9 cellular contexts compared by ENCODE assay signal in the genomic region with DNA sequence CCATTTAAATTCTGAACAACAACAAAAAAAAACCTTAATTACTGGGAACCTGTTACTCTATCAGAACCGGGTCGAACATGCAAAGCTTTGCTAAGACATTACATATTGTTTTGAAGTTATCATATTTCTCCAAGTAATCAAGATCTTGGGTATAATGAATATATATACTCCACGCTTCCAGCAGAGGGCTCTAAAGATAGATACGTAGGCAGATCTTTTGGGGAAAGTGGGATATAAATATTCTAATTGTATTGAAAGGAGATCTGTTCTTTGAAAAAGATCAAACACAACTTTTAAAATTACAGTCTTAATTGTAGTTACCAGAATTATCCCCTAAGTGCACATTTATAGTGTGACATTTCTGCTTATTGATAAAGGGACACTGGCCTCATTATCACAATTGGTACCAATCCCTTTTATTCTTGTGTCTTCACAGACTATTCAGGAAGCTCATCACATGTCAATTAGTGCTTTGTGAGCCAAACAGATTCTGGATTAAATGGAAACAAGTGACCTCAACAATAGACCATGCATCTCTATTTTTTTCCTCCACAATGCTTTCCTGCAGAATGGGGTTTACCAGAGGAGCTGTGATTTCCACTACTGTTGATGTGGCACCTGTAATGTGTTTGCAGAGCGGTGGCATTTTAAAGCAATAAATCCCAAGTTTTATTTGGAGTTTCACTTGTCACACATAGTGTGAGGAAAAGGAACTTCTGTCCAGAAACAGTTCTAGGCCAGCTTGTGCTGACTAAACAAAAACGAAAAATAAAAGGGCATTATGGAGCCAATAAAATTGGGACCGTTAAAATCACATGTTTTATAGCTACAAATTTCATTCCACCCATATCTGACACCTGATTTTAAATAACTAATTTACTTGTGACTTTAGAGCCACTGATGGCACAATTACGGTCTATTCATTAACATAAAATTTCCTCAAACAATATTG.
DNase-seq lines count a peak whose midpoint lies in the region; ATAC-seq and TF ChIP-seq lines count a peak whose summit lies in the region.
"Had no signal": no experiment of that assay in that cellular context is flagged by ENCODE, and none has a peak within 500 bp of the region (broad histone marks: within the 10 kb centered on the region; RNA-seq: fewer than 3 reads in every experiment).

No MANE protein-coding gene starts in this region.

- intact Hi-C loops in body of pancreas (cut with DNase I) = no loop called here

- H3K4me3 ChIP-seq in GM12875 (ENCODE audit: low read depth, low read length) (no peak overlapping the region), body of pancreas (no peak overlapping the region), lung (no peak overlapping the region)

- H3K27me3 ChIP-seq in body of pancreas (no peaks in the 10 kb centered on the region), lung (ENCODE audit: control insufficient read depth, insufficient read depth) (no peaks in the 10 kb centered on the region)

- ATAC-seq in body of pancreas (peak; percentile 58), lung (ENCODE audit: insufficient read depth, low FRiP score) (no peak), HG03342 (IDR thresholded peaks at IDR 0.05; ENCODE audit: unreplicated experiment) (no peak), HG03045 (IDR thresholded peaks at IDR 0.05; ENCODE audit: unreplicated experiment) (no peak)
- no peak for ATAC-seq in stimulated activated naive B cell treated with anti-CD40 and anti-IgM and Interleukin-4, amounts not matched to agents 10 μg/mL and 1 μg/mL and 100 μg/mL, for 72 hours (replicated peaks)

- DNase-seq in NCI-H128 (lab: John Stamatoyannopoulos, UW; ENCODE audit: unreplicated experiment) (peak; percentile 14), body of pancreas (no peak), lung (ENCODE audit: low spot score) (no peak)
- no peak for DNase-seq in stimulated activated naive B cell treated with anti-CD40 and anti-IgM and Interleukin-4, amounts not matched to agents 10 μg/mL and 1 μg/mL and 100 μg/mL, for 72 hours
- DNase-seq in stimulated activated CD4-positive, alpha-beta T cell treated with anti-CD3 and anti-CD28 coated beads, Interleukin-2, amount 100 ng/mL, for 24 hours = no peak

- no peaks in the 10 kb centered on the region for H3K9me3 ChIP-seq in body of pancreas
- no peaks in the 10 kb centered on the region for H3K9me3 ChIP-seq in lung (ENCODE audit: control insufficient read depth in 2 of 2, insufficient read depth in 1 of 2, low read length in 1 of 2)

- no peaks in the 10 kb centered on the region for H3K36me3 Mint-ChIP-seq in stimulated activated naive B cell treated with anti-CD40 and anti-IgM and Interleukin-4, amounts not matched to agents 10 μg/mL and 1 μg/mL and 100 μg/mL, for 72 hours

- no peak for TF ChIP-seq POLR2A in body of pancreas (IDR thresholded peaks at IDR 0.05)

- peaks cover 4% of the 10 kb centered on the region for H3K4me1 ChIP-seq in body of pancreas
- no peaks in the 10 kb centered on the region for H3K4me1 ChIP-seq in lung (ENCODE audit: control insufficient read depth in 2 of 2, insufficient read depth in 2 of 2, low read length in 2 of 2)

- H3K36me3 ChIP-seq in body of pancreas (replicated peaks in 1 of 2; ENCODE audit: insufficient read depth in 1 of 2, low read depth in 2 of 2) (no peaks in the 10 kb centered on the region), lung (ENCODE audit: control insufficient read depth in 2 of 2, insufficient read depth in 2 of 2, low read length in 2 of 2) (no peaks in the 10 kb centered on the region)

- peaks cover 3 to 11% of the 10 kb centered on the region in 2 donors for H3K27me3 Mint-ChIP-seq in stimulated activated naive B cell treated with anti-CD40 and anti-IgM and Interleukin-4, amounts not matched to agents 10 μg/mL and 1 μg/mL and 100 μg/mL, for 72 hours

- H3K27ac Mint-ChIP-seq in stimulated activated naive B cell treated with anti-CD40 and anti-IgM and Interleukin-4, amounts not matched to agents 10 μg/mL and 1 μg/mL and 100 μg/mL, for 72 hours = no peak overlapping the region
- H3K27ac Mint-ChIP-seq: T-helper 1 cell treated with Interleukin-12 subunit alpha and Interleukin-12 subunit beta and Interleukin-4 antibody, amounts not matched to agents 30 μg/mL and 1 μg/mL, for 36 hours had no signal

- H3K4me3 Mint-ChIP-seq in stimulated activated naive B cell treated with anti-CD40 and anti-IgM and Interleukin-4, amounts not matched to agents 10 μg/mL and 1 μg/mL and 100 μg/mL, for 72 hours = no peak overlapping the region
- H3K4me3 Mint-ChIP-seq: T-helper 1 cell treated with Interleukin-12 subunit alpha and Interleukin-12 subunit beta and Interleukin-4 antibody, amounts not matched to agents 30 μg/mL and 1 μg/mL, for 36 hours had no signal

- H3K27ac ChIP-seq in body of pancreas (no peak overlapping the region), lung (ENCODE audit: low read depth in 1 of 2, low read length in 1 of 2) (no peak overlapping the region)

- no peaks in the 10 kb centered on the region for H3K9me3 Mint-ChIP-seq in stimulated activated naive B cell treated with anti-CD40 and anti-IgM and Interleukin-4, amounts not matched to agents 10 μg/mL and 1 μg/mL and 100 μg/mL, for 72 hours
- H3K9me3 Mint-ChIP-seq: T-helper 1 cell treated with Interleukin-12 subunit alpha and Interleukin-12 subunit beta and Interleukin-4 antibody, amounts not matched to agents 30 μg/mL and 1 μg/mL, for 36 hours had no signal

- TF ChIP-seq CTCF in GM12875 (IDR thresholded peaks at IDR 0.05; ENCODE audit: borderline replicate concordance, insufficient read depth, low read depth, low read length) (peak; percentile 4; the same call in 1 of the 2 replicates), body of pancreas (IDR thresholded peaks at IDR 0.05) (peak; percentile 40 to 66 (median 58)), lung (IDR thresholded peaks at IDR 0.05; ENCODE audit: control extremely low read depth, extremely low read depth) (peak; percentile 15)

- H3K4me1 Mint-ChIP-seq in stimulated activated naive B cell treated with anti-CD40 and anti-IgM and Interleukin-4, amounts not matched to agents 10 μg/mL and 1 μg/mL and 100 μg/mL, for 72 hours = no peaks in the 10 kb centered on the region

- whole genome bisulfite sequencing in body of pancreas, 2 donors = 34 to 38% methylated on average over 8 of the region's 8 CpGs
- 52 to 63% methylated on average over 8 of the region's 8 CpGs for WGBS in lung, 2 donors

Comparison
In these comparisons a context has a peak if more than half of its experiments do, and no peak if none do; other contexts are left out.
1. CTCF ChIP-seq: peak in every context shown above with its lines; median percentile 58 in body of pancreas; 15 in lung; 4 in GM12875.